Comparison of ENCODE assay signal across 1 cellular context in genomic region chr9:113150670-113151591, GRCh38.
TF ChIP-seq lines count a peak whose summit lies in the region.

TSS of gene SLC31A2 (plus strand) at chr9:113151007. CDS start at chr9:113151075, 68 bp downstream.

TF ChIP-seq in K562, 482 proteins besides CTCF, POLR2A, EP300 and RAD21 (continued from another document):
- TF ChIP-seq RBM34 (IDR thresholded peaks at IDR 0.05; ENCODE audit: borderline replicate concordance, insufficient read depth, low read length) (no peak), ETV1 (tag; conservative IDR thresholded peaks at IDR 0.05; ENCODE audit: low read depth) (no peak), DDX20 (tag; IDR thresholded peaks at IDR 0.05; ENCODE audit: low read depth) (no peak), MAX (CRISPR knock-in tag; IDR thresholded peaks at IDR 0.05) (peak; percentile 98), PYGO2 (tag; IDR thresholded peaks at IDR 0.05) (no peak), RNF219 (CRISPR knock-in tag; IDR thresholded peaks at IDR 0.05) (no peak), NCOA4 (IDR thresholded peaks at IDR 0.05; ENCODE audit: partially characterized antibody) (no peak), SIN3A (IDR thresholded peaks at IDR 0.05; ENCODE audit: borderline replicate concordance in 2 of 2, control insufficient read depth in 1 of 2, low read depth in 2 of 2, low read length in 2 of 2) (peak; percentile 14 to 61; a peak in 1 of 4 replicates), NCOR1 (IDR thresholded peaks at IDR 0.05) (no peak), POLR2G (IDR thresholded peaks at IDR 0.05; ENCODE audit: low read depth, low read length) (peak; percentile 95), MYC (IDR thresholded peaks at IDR 0.05; ENCODE audit: low read depth, low read length) (peak; percentile 58), MYC (CRISPR knock-in tag; IDR thresholded peaks at IDR 0.05; ENCODE audit: borderline replicate concordance, low read depth) (no peak), SFPQ (IDR thresholded peaks at IDR 0.05; ENCODE audit: low read depth, low read length) (no peak), ZNF282 (CRISPR knock-in tag; IDR thresholded peaks at IDR 0.05) (0 out of 2 replicates have a peak, but pooled peaks have one; percentile 51), ZNF143 (CRISPR knock-in tag; IDR thresholded peaks at IDR 0.05) (peak; percentile 89), HDAC8 (tag; IDR thresholded peaks at IDR 0.05) (no peak), COPS2 (conservative IDR thresholded peaks at IDR 0.05) (no peak), ZBTB8A (IDR thresholded peaks at IDR 0.05; ENCODE audit: partially characterized antibody) (no peak), JUN (IDR thresholded peaks at IDR 0.05; ENCODE audit: borderline replicate concordance, low read depth, low read length) (no peak), JUN (CRISPR knock-in tag; IDR thresholded peaks at IDR 0.05; ENCODE audit: borderline replicate concordance) (no peak), NFIC (IDR thresholded peaks at IDR 0.05) (peak; percentile 42; the same call in 1 of the 2 replicates), TRIM24 (IDR thresholded peaks at IDR 0.05) (no peak), TCF15 (CRISPR knock-in tag; IDR thresholded peaks at IDR 0.05) (no peak), ZNF274 (IDR thresholded peaks at IDR 0.05; ENCODE audit: borderline replicate concordance, low read depth, low read length) (no peak), RUNX1 (IDR thresholded peaks at IDR 0.05; ENCODE audit: low read depth) (no peak), HES1 (IDR thresholded peaks at IDR 0.05; ENCODE audit: low read depth) (no peak), HIVEP1 (CRISPR knock-in tag; IDR thresholded peaks at IDR 0.05) (0 out of 2 replicates have a peak, but pooled peaks have one; percentile 34), IRF2 (CRISPR knock-in tag; IDR thresholded peaks at IDR 0.05) (0 out of 2 replicates have a peak, but pooled peaks have one; percentile 22), PATZ1 (CRISPR knock-in tag; IDR thresholded peaks at IDR 0.05; ENCODE audit: borderline replicate concordance) (no peak), MTA2 (IDR thresholded peaks at IDR 0.05; ENCODE audit: low read depth) (no peak), SMARCE1 (IDR thresholded peaks at IDR 0.05) (no peak), ETV6 (IDR thresholded peaks at IDR 0.05; ENCODE audit: borderline replicate concordance in 1 of 2, low read depth in 2 of 2, low read length in 1 of 2) (no peak), ETV6 (CRISPR knock-in tag; IDR thresholded peaks at IDR 0.05; ENCODE audit: borderline replicate concordance) (peak; percentile 90; the same call in 1 of the 2 replicates), CBFB (CRISPR knock-in tag; IDR thresholded peaks at IDR 0.05) (no peak), BMI1 (IDR thresholded peaks at IDR 0.05; ENCODE audit: low read length) (no peak), POLR2AphosphoS2 (IDR thresholded peaks at IDR 0.05; ENCODE audit: low read length) (no peak), ZNF24 (IDR thresholded peaks at IDR 0.05) (no peak; the same call in 1 of the 2 replicates), ZNF253 (CRISPR knock-in tag; conservative IDR thresholded peaks at IDR 0.05) (no peak), ARID1B (IDR thresholded peaks at IDR 0.05) (no peak), ZNF3 (CRISPR knock-in tag; IDR thresholded peaks at IDR 0.05) (no peak), TOE1 (IDR thresholded peaks at IDR 0.05; ENCODE audit: borderline replicate concordance) (peak; percentile 95; the same call in 1 of the 2 replicates), TOE1 (CRISPR knock-in tag; IDR thresholded peaks at IDR 0.05; ENCODE audit: borderline replicate concordance, low read depth) (peak; percentile 34; the same call in 1 of the 2 replicates), CREB1 (IDR thresholded peaks at IDR 0.05) (peak; percentile 66), CREB1 (CRISPR knock-in tag; IDR thresholded peaks at IDR 0.05) (peak; percentile 67; the same call in 1 of the 2 replicates), TBP (optimal IDR thresholded peaks at IDR 0.05; ENCODE audit: low read depth, low read length) (peak; percentile 39), FOXA3 (CRISPR knock-in tag; conservative IDR thresholded peaks at IDR 0.05 in 1 of 2, IDR thresholded peaks at IDR 0.05 in 1 of 2) (peak in 1 of 2 experiments; percentile 84; a peak in 1 of 4 replicates), ZNF699 (CRISPR knock-in tag; IDR thresholded peaks at IDR 0.05; ENCODE audit: insufficient replicate concordance) (no peak), STAT5B (CRISPR knock-in tag; IDR thresholded peaks at IDR 0.05) (no peak), PCBP2 (IDR thresholded peaks at IDR 0.05; ENCODE audit: low read depth, low read length, poor library complexity, severe bottlenecking) (no peak), GABPB1 (CRISPR knock-in tag; IDR thresholded peaks at IDR 0.05) (peak; percentile 65), GTF2F1 (IDR thresholded peaks at IDR 0.05; ENCODE audit: low read depth, low read length) (no peak), ZC3H11A (IDR thresholded peaks at IDR 0.05; ENCODE audit: low read depth, low read length) (no peak), HDAC1 (IDR thresholded peaks at IDR 0.05) (0 out of 4 replicates have a peak, but pooled peaks of 1 of the 2 experiments have one; percentile 37)
